Comparison of ENCODE assay signal across 8 cellular contexts in the genomic region with DNA sequence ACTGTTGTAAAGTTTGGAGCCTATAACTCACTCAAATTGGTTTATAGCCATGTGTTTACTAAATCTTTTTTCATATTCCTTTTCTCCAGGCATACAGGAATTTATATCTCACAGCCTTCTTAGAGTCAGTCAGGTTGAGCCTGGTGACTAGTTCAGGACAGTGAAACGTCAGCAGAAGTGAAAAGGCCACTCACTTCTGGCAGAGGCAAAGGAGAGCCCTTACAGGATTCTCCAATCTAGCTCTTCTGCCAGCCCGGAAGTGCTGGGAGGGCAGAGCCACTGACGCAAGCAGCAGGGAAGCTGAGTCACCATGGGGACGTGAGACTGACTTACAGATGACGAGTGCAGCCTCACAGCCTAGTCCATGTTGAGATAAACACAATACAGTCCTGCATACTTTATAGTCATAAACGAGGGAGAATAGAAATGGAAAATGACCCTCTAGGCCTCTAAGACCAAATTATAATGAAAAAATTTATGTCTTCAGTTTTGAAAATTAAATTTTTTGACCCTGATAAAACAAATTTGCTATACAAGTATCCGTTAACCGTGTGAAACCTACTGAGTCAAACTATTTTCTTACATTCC. TPM values are rescaled to one million over a fixed set of nuclear protein-coding genes. Genes with fewer than 3 reads are reported as not detected.
A peak's percentile ranks its signal among the peaks of the same experiment; 100 is the strongest.
DNase-seq lines count a peak whose midpoint lies in the region.

No MANE protein-coding gene starts in this region.

- no peak overlapping the region for H3K4me2 ChIP-seq in mesenchymal stem cell (ENCODE audit: low read length, poor library complexity, severe bottlenecking)

- H3K23ac ChIP-seq in mesenchymal stem cell (ENCODE audit: low read length in 2 of 2) = no peak overlapping the region

- H2AK5ac ChIP-seq in mesenchymal stem cell (ENCODE audit: low read length, severe bottlenecking) = no peak overlapping the region

- no peak overlapping the region for H2BK15ac ChIP-seq in mesenchymal stem cell (ENCODE audit: low read depth, poor library complexity, severe bottlenecking)

- no peak overlapping the region for H2BK12ac ChIP-seq in mesenchymal stem cell (ENCODE audit: low read length in 2 of 2)

- no peaks in the 10 kb centered on the region for H3K9me3 ChIP-seq in effector memory CD4-positive, alpha-beta T cell (ENCODE audit: control insufficient read depth, low read length)
- H3K9me3 ChIP-seq in mesenchymal stem cell (ENCODE audit: control insufficient read depth, low read length) = no peaks in the 10 kb centered on the region

- no peak overlapping the region for H4K8ac ChIP-seq in mesenchymal stem cell (ENCODE audit: low read length)

- H3K14ac ChIP-seq in mesenchymal stem cell (ENCODE audit: low read length in 2 of 2) = no peak overlapping the region

- no peaks in the 10 kb centered on the region for H3K79me1 ChIP-seq in mesenchymal stem cell (replicated peaks; ENCODE audit: low read length, poor library complexity, severe bottlenecking)

- H4K91ac ChIP-seq in mesenchymal stem cell (ENCODE audit: low read length) = no peak overlapping the region

- no peaks in the 10 kb centered on the region for H3K27me3 ChIP-seq in effector memory CD4-positive, alpha-beta T cell (replicated peaks; ENCODE audit: control insufficient read depth, insufficient read depth, low read length, poor library complexity, severe bottlenecking)
- H3K27me3 ChIP-seq in mesenchymal stem cell (ENCODE audit: control insufficient read depth in 1 of 2, insufficient read depth in 1 of 2, low read length in 2 of 2) = no peaks in the 10 kb centered on the region

- no peak overlapping the region for H2BK120ac ChIP-seq in mesenchymal stem cell (ENCODE audit: low read depth, low read length)

- DNase-seq in AG20443 (ENCODE audit: low spot score) (peak; percentile 96), GM19240 (ENCODE audit: insufficient read length, low spot score) (peak; percentile 81), HPDE6-E6E7 (ENCODE audit: extremely low spot score) (peak; percentile 98), mesenchymal stem cell (peak; percentile 100)
- peak; percentile 86 for DNase-seq in NK-92 treated with Interleukin-12 subunit alpha and Interleukin-12 subunit beta, amount 100 ng/mL, for 24 hours (lab: John Stamatoyannopoulos, UW)
- peak; percentile 70 to 79 for DNase-seq in activated CD8-positive, alpha-beta memory T cell treated with anti-CD3 and anti-CD28 coated beads for 4 hours (ENCODE audit: low read depth in 2 of 2)
- DNase-seq in effector memory CD4-positive, alpha-beta T cell = peak; percentile 73 to 80 (median 74)
- peak; percentile 70 for DNase-seq in stimulated activated CD8-positive, alpha-beta memory T cell treated with anti-CD3 and anti-CD28 coated beads, Interleukin-12 subunit alpha, Interleukin-12 subunit beta, amount 100 ng/mL, for 24 hours (ENCODE audit: extremely low read depth)

- peak overlapping the region; percentile 22 for H3K4me3 ChIP-seq in effector memory CD4-positive, alpha-beta T cell (ENCODE audit: insufficient read depth, low read depth, low read length, poor library complexity, severe bottlenecking)
- peak overlapping the region in 1 of 2 experiments; percentile 50 for H3K4me3 ChIP-seq in mesenchymal stem cell (ENCODE audit: insufficient read depth in 1 of 2, low read depth in 1 of 2, low read length in 2 of 2)

- H3K4ac ChIP-seq in mesenchymal stem cell (ENCODE audit: low read depth in 1 of 2, low read length in 2 of 2) = no peak overlapping the region

- no peak overlapping the region for H2BK5ac ChIP-seq in mesenchymal stem cell (ENCODE audit: low read depth, low read length, poor library complexity, severe bottlenecking)

- peaks cover 19% of the 10 kb centered on the region for H3K4me1 ChIP-seq in effector memory CD4-positive, alpha-beta T cell (ENCODE audit: control insufficient read depth, insufficient read depth, low read length, poor library complexity, severe bottlenecking)
- peaks cover 3% of the 10 kb centered on the region for H3K4me1 ChIP-seq in mesenchymal stem cell (ENCODE audit: control insufficient read depth, insufficient read depth, low read depth, low read length)

- no peaks in the 10 kb centered on the region for H3K36me3 ChIP-seq in effector memory CD4-positive, alpha-beta T cell (ENCODE audit: control insufficient read depth, insufficient read depth, low read length)
- no peaks in the 10 kb centered on the region for H3K36me3 ChIP-seq in mesenchymal stem cell (ENCODE audit: control insufficient read depth in 1 of 2, insufficient read depth in 2 of 2, low read depth in 1 of 2, low read length in 2 of 2)

- 0% methylated on average over 3 of the region's 8 CpGs for WGBS in mesenchymal stem cell

- H3K9ac ChIP-seq in mesenchymal stem cell (ENCODE audit: low read length) = peak overlapping the region; percentile 94

- H2AFZ ChIP-seq in mesenchymal stem cell (ENCODE audit: low read depth, low read length) = no peak overlapping the region

- H3K18ac ChIP-seq in mesenchymal stem cell (ENCODE audit: low read depth in 1 of 2, low read length in 2 of 2) = no peak overlapping the region

- H3K27ac ChIP-seq in effector memory CD4-positive, alpha-beta T cell (ENCODE audit: insufficient read depth, low read length, poor library complexity, severe bottlenecking) = peak overlapping the region; percentile 55
- peak overlapping the region; percentile 82 for H3K27ac ChIP-seq in mesenchymal stem cell (ENCODE audit: low read length, poor library complexity, severe bottlenecking)

RNA-seq across cellular contexts. Expression of a gene that starts 1.3 kb away (rescaled TPM):
- polyA plus RNA-seq in mesenchymal stem cell (2013, experiment 1 of 2) = not detected
- polyA plus RNA-seq in mesenchymal stem cell (2013, experiment 2 of 2) = 0.03 TPM

RNA-seq across cellular contexts. Expression of a gene that starts 1.4 kb away (rescaled TPM):
- polyA plus RNA-seq in mesenchymal stem cell (2013, experiment 1 of 2) = 29.7 TPM
- 30.6 TPM for polyA plus RNA-seq in mesenchymal stem cell (2013, experiment 2 of 2)

RNA-seq across cellular contexts. Expression of a gene that starts 53.9 kb away (rescaled TPM):
- 1.3 TPM for polyA plus RNA-seq in mesenchymal stem cell (2013, experiment 1 of 2)
- 1.1 TPM for polyA plus RNA-seq in mesenchymal stem cell (2013, experiment 2 of 2)
